Comparison of ENCODE assay signal across 3 cellular contexts in genomic region chr5:38601843-38602424, GRCh38.
TF ChIP-seq lines count a peak whose summit lies in the region.

No MANE protein-coding gene starts in this region.

TF ChIP-seq in IMR-90, 13 proteins besides CTCF, POLR2A, EP300 and RAD21:
- TF ChIP-seq FOS (IDR thresholded peaks at IDR 0.05; ENCODE audit: low read depth, low read length) (peak; percentile 58; the same call in 1 of the 2 replicates), MAFK (IDR thresholded peaks at IDR 0.05; ENCODE audit: low read depth, low read length) (0 out of 2 replicates have a peak, but pooled peaks have one; percentile 10), USF2 (IDR thresholded peaks at IDR 0.05; ENCODE audit: low read depth, low read length) (no peak)
TF ChIP-seq in IMR-90: peak in this region for 2.

TF ChIP-seq in GM23338, 12 proteins besides CTCF, POLR2A, EP300 and RAD21 (continues in another document):
- TF ChIP-seq NANOG (IDR thresholded peaks at IDR 0.05; ENCODE audit: borderline replicate concordance) (no peak), ETS1 (IDR thresholded peaks at IDR 0.05) (no peak), STAT1 (IDR thresholded peaks at IDR 0.05; ENCODE audit: unreplicated experiment) (no peak), ZNF462 (CRISPR knock-in tag; IDR thresholded peaks at IDR 0.05) (no peak), POLR2AphosphoS5 (IDR thresholded peaks at IDR 0.05; ENCODE audit: low read depth) (no peak), JUNB (IDR thresholded peaks at IDR 0.05; ENCODE audit: unreplicated experiment) (no peak), ZNF331 (CRISPR knock-in tag; IDR thresholded peaks at IDR 0.05; ENCODE audit: low read depth) (no peak), REST (IDR thresholded peaks at IDR 0.05; ENCODE audit: unreplicated experiment) (no peak), EZH2 (IDR thresholded peaks at IDR 0.05; ENCODE audit: low read depth, unreplicated experiment) (no peak), ZNF114 (CRISPR knock-in tag; IDR thresholded peaks at IDR 0.05) (no peak), CREB1 (CRISPR knock-in tag; IDR thresholded peaks at IDR 0.05; ENCODE audit: low read depth) (no peak)

TF ChIP-seq in GM12891, 5 proteins besides CTCF, POLR2A, EP300 and RAD21:
- TF ChIP-seq POU2F2 (IDR thresholded peaks at IDR 0.05; ENCODE audit: low read depth, low read length) (no peak), POLR2AphosphoS5 (IDR thresholded peaks at IDR 0.05; ENCODE audit: low read depth, low read length) (no peak), PAX5 (IDR thresholded peaks at IDR 0.05; ENCODE audit: insufficient read depth, low read length, severe bottlenecking) (no peak), TAF1 (IDR thresholded peaks at IDR 0.05; ENCODE audit: low read depth, low read length) (no peak), SPI1 (IDR thresholded peaks at IDR 0.05; ENCODE audit: low read depth, low read length) (no peak)
